1 cellular context compared by ENCODE assay signal in the genomic region with DNA sequence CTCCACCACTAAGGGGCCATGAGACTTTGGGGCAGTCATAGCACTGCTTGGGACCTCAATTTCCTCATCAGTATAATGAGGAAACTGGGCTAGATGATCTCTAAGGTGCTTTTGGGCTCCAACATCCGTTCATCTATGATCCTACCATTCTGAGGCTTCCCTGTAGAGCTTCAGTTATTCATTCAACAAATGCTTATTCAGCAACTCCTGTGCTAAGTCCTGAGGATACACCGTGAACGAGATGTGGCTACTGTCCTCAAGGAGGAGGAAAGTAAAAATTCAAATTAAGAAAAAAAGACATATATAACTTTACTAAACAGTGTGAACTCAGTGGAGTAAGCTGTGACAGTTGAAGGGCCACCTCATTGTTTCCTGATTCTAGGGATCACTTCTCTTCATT.
TF ChIP-seq lines count a peak whose summit lies in the region.

No MANE protein-coding gene starts in this region.

TF ChIP-seq in IMR-90, 13 proteins besides CTCF, POLR2A, EP300 and RAD21:
- no peak for TF ChIP-seq BHLHE40 (IDR thresholded peaks at IDR 0.05; ENCODE audit: low read depth, low read length)
- TF ChIP-seq MAFK (IDR thresholded peaks at IDR 0.05; ENCODE audit: low read depth, low read length), result peak; percentile 67
- no peak for TF ChIP-seq SMC3 (IDR thresholded peaks at IDR 0.05; ENCODE audit: low read depth, low read length)
